Comparison of ENCODE assay signal across 28 cellular contexts in genomic region chr15:83644453-83644852, GRCh38. TPM values are rescaled to one million over a fixed set of nuclear protein-coding genes. Genes with fewer than 3 reads are reported as not detected.
A peak's percentile ranks its signal among the peaks of the same experiment; 100 is the strongest.
DNase-seq lines count a peak whose midpoint lies in the region; ATAC-seq, FAIRE-seq and TF ChIP-seq lines count a peak whose summit lies in the region.
"Had no signal": no experiment of that assay in that cellular context is flagged by ENCODE, and none has a peak within 500 bp of the region (broad histone marks: within the 10 kb centered on the region; RNA-seq: fewer than 3 reads in every experiment).

No MANE protein-coding gene starts in this region.

- no peak overlapping the region for H3K9ac ChIP-seq in HepG2 (ENCODE audit: insufficient read depth, low read depth, low read length)
- H3K9ac ChIP-seq in K562 (ENCODE audit: insufficient read depth in 1 of 2, low read depth in 2 of 2, low read length in 2 of 2): no peak overlapping the region
- no peak overlapping the region for H3K9ac ChIP-seq in endothelial cell of umbilical vein (replicated peaks; ENCODE audit: extremely low read depth, insufficient read depth, low read length)
- H3K9ac ChIP-seq: BLaER1 had no signal

- POLR2A ChIA-PET in HepG2 (lab: Yijun Ruan, JAX) (no interaction called here), K562 (lab: Yijun Ruan, JAX) (no interaction called here), endothelial cell of umbilical vein (lab: Charles Lee) (no interaction called here)

- TF ChIP-seq POLR2A in HepG2 (IDR thresholded peaks at IDR 0.05; ENCODE audit: insufficient read depth in 1 of 2, low read depth in 2 of 2, low read length in 2 of 2): no peak
- TF ChIP-seq POLR2A in right lobe of liver (IDR thresholded peaks at IDR 0.05): no peak
- no peak for TF ChIP-seq POLR2A in K562 (conservative IDR thresholded peaks at IDR 0.05)
- no peak for TF ChIP-seq POLR2A in endothelial cell of umbilical vein (IDR thresholded peaks at IDR 0.05; ENCODE audit: low read depth, low read length)

- intact Hi-C loops in HepG2 (cut with micrococcal nuclease; ENCODE audit: unreplicated experiment): no loop called here
- intact Hi-C loops in right lobe of liver (cut with DNase I): no loop called here
- intact Hi-C loops in K562 (cut with micrococcal nuclease): no loop called here
- intact Hi-C loops in endothelial cell of umbilical vein (cut with micrococcal nuclease): no loop called here
- intact Hi-C loops in head of caudate nucleus (cut with DNase I): no loop called here

- no peaks in the 10 kb centered on the region; a peak in 2 of 5 replicates for H3K27me3 ChIP-seq in HepG2 (ENCODE audit: control insufficient read depth in 1 of 2, insufficient read depth in 2 of 2, low read length in 2 of 2)
- H3K27me3 ChIP-seq in right lobe of liver: no peaks in the 10 kb centered on the region
- peaks cover 3 to 14% of the 10 kb centered on the region in 2 experiments; a peak in 4 of 5 replicates for H3K27me3 ChIP-seq in K562 (ENCODE audit: control insufficient read depth in 2 of 2, insufficient read depth in 2 of 2, low read length in 2 of 2)
- H3K27me3 ChIP-seq in endothelial cell of umbilical vein (ENCODE audit: control insufficient read depth in 2 of 2, insufficient read depth in 2 of 2, low read length in 2 of 2): no peaks in the 10 kb centered on the region
- H3K27me3 ChIP-seq: BLaER1 had no signal

- H3K9me1 ChIP-seq in K562 (ENCODE audit: control insufficient read depth, insufficient read depth, low read length): no peaks in the 10 kb centered on the region
- no peaks in the 10 kb centered on the region for H3K9me1 ChIP-seq in endothelial cell of umbilical vein (replicated peaks; ENCODE audit: control insufficient read depth, extremely low read depth, insufficient read depth, low read length)

- no peaks in the 10 kb centered on the region for H3K79me2 ChIP-seq in HepG2 (ENCODE audit: insufficient read depth, low read length)
- no peaks in the 10 kb centered on the region for H3K79me2 ChIP-seq in K562 (ENCODE audit: control insufficient read depth, insufficient read depth, low read length)
- H3K79me2 ChIP-seq in endothelial cell of umbilical vein (ENCODE audit: control insufficient read depth, insufficient read depth, low read length): no peaks in the 10 kb centered on the region

- BruUV-seq in HepG2 (replicated peaks; lab: Mats Ljungman, UMichigan) (no TSS peak), K562 (replicated peaks; lab: Mats Ljungman, UMichigan) (no TSS peak), endothelial cell of umbilical vein (replicated peaks; lab: Mats Ljungman, UMichigan) (no TSS peak)

- H2AFZ ChIP-seq in HepG2 (ENCODE audit: low read length) (no peak overlapping the region), K562 (ENCODE audit: low read depth, low read length) (no peak overlapping the region), endothelial cell of umbilical vein (ENCODE audit: low read depth, low read length) (no peak overlapping the region)

- no peak for ATAC-seq in HepG2
- ATAC-seq in right lobe of liver: no peak
- no peak for ATAC-seq in K562
- ATAC-seq in GM21423 (IDR thresholded peaks at IDR 0.05; ENCODE audit: unreplicated experiment): no peak
- ATAC-seq: GM12878 had no signal

- H3K4me2 ChIP-seq in HepG2 (ENCODE audit: low read depth, low read length) (no peak overlapping the region), K562 (ENCODE audit: insufficient read depth, low read length) (no peak overlapping the region), endothelial cell of umbilical vein (ENCODE audit: insufficient read depth, low read length) (no peak overlapping the region)
- H3K4me2 ChIP-seq: BLaER1 had no signal

- CTCF ChIA-PET in HepG2 (lab: Yijun Ruan, JAX; ENCODE audit: low intra/inter-chr PET ratio, low total read pairs) (no interaction called here), K562 (lab: Yijun Ruan, JAX; ENCODE audit: low intra/inter-chr PET ratio) (no interaction called here), endothelial cell of umbilical vein (lab: Charles Lee) (no interaction called here)

- H3K27ac ChIP-seq in HepG2 (ENCODE audit: extremely low read length, insufficient read depth, low read length): no peak overlapping the region
- H3K27ac ChIP-seq in right lobe of liver: no peak overlapping the region
- no peak overlapping the region for H3K27ac ChIP-seq in K562 (ENCODE audit: extremely low read depth, low read depth, low read length)
- no peak overlapping the region for H3K27ac ChIP-seq in endothelial cell of umbilical vein (ENCODE audit: insufficient read depth, low read depth, low read length)
- H3K27ac ChIP-seq: 22Rv1, BLaER1 had no signal

- H3K36me3 ChIP-seq in HepG2 (replicated peaks in 1 of 2; ENCODE audit: control insufficient read depth in 1 of 2, insufficient read depth in 2 of 2, low read length in 2 of 2): no peaks in the 10 kb centered on the region
- H3K36me3 ChIP-seq in right lobe of liver: no peaks in the 10 kb centered on the region
- no peaks in the 10 kb centered on the region for H3K36me3 ChIP-seq in K562 (ENCODE audit: control insufficient read depth, insufficient read depth, low read length)
- no peaks in the 10 kb centered on the region for H3K36me3 ChIP-seq in endothelial cell of umbilical vein (ENCODE audit: control insufficient read depth in 2 of 2, extremely low read depth in 1 of 2, insufficient read depth in 2 of 2, low read length in 2 of 2)
- H3K36me3 ChIP-seq: BE2C, BLaER1 had no signal

- TF ChIP-seq EP300 in HepG2 (IDR thresholded peaks at IDR 0.05; ENCODE audit: low read depth in 2 of 2, low read length in 2 of 2): no peak
- no peak for TF ChIP-seq EP300 in HepG2 (CRISPR knock-in tag; IDR thresholded peaks at IDR 0.05; ENCODE audit: borderline replicate concordance)
- no peak for TF ChIP-seq EP300 in K562 (IDR thresholded peaks at IDR 0.05; ENCODE audit: low read length)

- peak; percentile 7 for DNase-seq in DMS53 (lab: John Stamatoyannopoulos, UW)
- no peak for DNase-seq in DMS53 treated with DMSO at 0.1 percent for 48 hours (lab: John Stamatoyannopoulos, UW; ENCODE audit: unreplicated experiment)
- no peak for DNase-seq in HepG2 (ENCODE audit: low spot score)
- DNase-seq in right lobe of liver: no peak
- no peak for DNase-seq in K562 (ENCODE audit: extremely low read depth in 1 of 4, low spot score in 3 of 4)
- DNase-seq in endothelial cell of umbilical vein (ENCODE audit: low read depth, low spot score): no peak
- no peak for DNase-seq in head of caudate nucleus
- DNase-seq: ACHN; BE2C; C1 segment of cervical spinal cord; CD4-positive, alpha-beta memory T cell; CD4-positive, CD25-positive, alpha-beta regulatory T cell; CD8-positive, alpha-beta memory T cell; COR-L47; DMS 273 treated with DMSO at 0.1 percent for 48 hours; DMS153; DMS79; DND-41; EL; GDM1 had no signal

- TF ChIP-seq CTCF in HepG2 (CRISPR knock-in tag; IDR thresholded peaks at IDR 0.05) (no peak), right lobe of liver (IDR thresholded peaks at IDR 0.05) (no peak), K562 (IDR thresholded peaks at IDR 0.05 in 2 of 3, conservative IDR thresholded peaks at IDR 0.05 in 1 of 3; ENCODE audit: insufficient read depth in 2 of 3, low read depth in 1 of 3, low read length in 3 of 3) (no peak), endothelial cell of umbilical vein (IDR thresholded peaks at IDR 0.05; ENCODE audit: extremely low read depth in 1 of 2, insufficient read depth in 1 of 2, low read depth in 1 of 2, low read length in 2 of 2) (no peak)

- no peak for TF ChIP-seq RAD21 in HepG2 (CRISPR knock-in tag; IDR thresholded peaks at IDR 0.05)
- TF ChIP-seq RAD21 in K562 (CRISPR knock-in tag; conservative IDR thresholded peaks at IDR 0.05 in 1 of 2, IDR thresholded peaks at IDR 0.05 in 1 of 2): no peak

- WGBS in HepG2 (ENCODE audit: low lambda C conversion rate): 6% methylated on average over 1 of the region's 1 CpG
- WGBS in right lobe of liver (ENCODE audit: insufficient coverage, low coverage, low lambda C conversion rate, missing lambda C conversion rate): 64% methylated on average over 1 of the region's 1 CpG
- 7% methylated on average over 1 of the region's 1 CpG for WGBS in K562 (ENCODE audit: insufficient coverage, low coverage, missing lambda C conversion rate)

- H3K4me1 ChIP-seq in HepG2 (ENCODE audit: insufficient read depth, low read length) (no peaks in the 10 kb centered on the region), right lobe of liver (no peaks in the 10 kb centered on the region), K562 (replicated peaks in 1 of 2; ENCODE audit: control insufficient read depth in 2 of 2, insufficient read depth in 2 of 2, low read length in 2 of 2) (no peaks in the 10 kb centered on the region), endothelial cell of umbilical vein (ENCODE audit: control insufficient read depth, extremely low read depth, insufficient read depth, low read length) (no peaks in the 10 kb centered on the region)
- H3K4me1 ChIP-seq: BE2C, BLaER1 had no signal

- H3K4me3 ChIP-seq in HepG2 (replicated peaks in 1 of 3; ENCODE audit: insufficient read depth in 1 of 3, low read depth in 2 of 3, low read length in 3 of 3) (no peak overlapping the region), right lobe of liver (no peak overlapping the region), K562 (no peak overlapping the region), endothelial cell of umbilical vein (replicated peaks in 1 of 3; ENCODE audit: insufficient read depth in 1 of 3, low read depth in 1 of 3, low read length in 3 of 3) (no peak overlapping the region)
- H3K4me3 ChIP-seq: BLaER1, GM12878 had no signal

- no peak for FAIRE-seq in HepG2 (lab: Jason Lieb, UNC)
- no peak for FAIRE-seq in K562 (lab: Jason Lieb, UNC)
- FAIRE-seq in endothelial cell of umbilical vein (lab: Jason Lieb, UNC): no peak
- FAIRE-seq: GM12878, GM12892, GM18507 had no signal

- dilution Hi-C loops in endothelial cell of umbilical vein (cut with MboI; ENCODE audit: extremely low pct_ligation_motif_present, low sequenced_read_pairs): no loop called here

- H3K9me3 ChIP-seq in HepG2 (ENCODE audit: low read length) (no peaks in the 10 kb centered on the region; the same call in 1 of the 2 replicates), right lobe of liver (peaks cover 0 to 2% (median 0%) of the 10 kb centered on the region in 4 donors), K562 (replicated peaks; ENCODE audit: control insufficient read depth, insufficient read depth, low read depth, low read length) (no peaks in the 10 kb centered on the region), endothelial cell of umbilical vein (replicated peaks; ENCODE audit: control insufficient read depth, insufficient read depth, low read length) (no peaks in the 10 kb centered on the region)
- H3K9me3 ChIP-seq: BE2C had no signal

- H4K20me1 ChIP-seq in HepG2 (ENCODE audit: insufficient read depth, low read length) (no peaks in the 10 kb centered on the region), K562 (replicated peaks; ENCODE audit: control insufficient read depth, insufficient read depth, low read length) (no peaks in the 10 kb centered on the region), endothelial cell of umbilical vein (replicated peaks; ENCODE audit: control insufficient read depth, extremely low read depth, insufficient read depth, low read length) (no peaks in the 10 kb centered on the region)
- H4K20me1 ChIP-seq: BLaER1 had no signal

- in situ Hi-C loops in HepG2 (cut with HindIII; ENCODE audit: extremely low pct_ligation_motif_present, low pct_unique_long_range_greater_than_20kb) (no loop called here), K562 (cut with MboI) (no loop called here)

RNA-seq across cellular contexts. Expression of gene ADAMTSL3, which starts 9.5 kb away (rescaled TPM):
- total RNA-seq in HepG2 (2016; rRNA removed; fragmentation: Illumina TruSeq; extraction: Trizol) (0.09 TPM in 1 of 2 replicates, not detected in the other), right lobe of liver (10 to 100 TPM in 4 of 6 experiments, 1 to 10 TPM in 2; 7.5 to 28.7 (median 14.0) TPM), K562 (2014; rRNA removed) (0.05 TPM in 1 of 2 replicates, not detected in the other), K562 (2014; rRNA removed; fragmentation: Illumina TruSeq; extraction: Trizol) (0.18 TPM in 1 of 2 replicates, not detected in the other), K562 (2015; rRNA removed; fragmentation: Illumina TruSeq; extraction: Trizol) (0.23 TPM in 1 of 2 replicates, not detected in the other), K562 (2021) (0.07 and 0.09 TPM in 2 replicates), endothelial cell of umbilical vein (not detected in 2 replicates)
- not detected in 2 replicates for total RNA-seq in HepG2 (2016; cell fraction: cytosol; rRNA removed; fragmentation: Illumina TruSeq; extraction: Trizol; ENCODE audit: low read depth)
- total RNA-seq in HepG2 (2016; cell fraction: insoluble cytoplasmic fraction; rRNA removed; fragmentation: Illumina TruSeq; extraction: Trizol): 0.10 and 0.24 TPM in 2 replicates
- total RNA-seq in HepG2 (2016; cell fraction: membrane; rRNA removed; fragmentation: Illumina TruSeq; extraction: Trizol): 0.03 TPM in 1 of 2 replicates, not detected in the other
- 0.16 and 0.19 TPM in 2 replicates for total RNA-seq in HepG2 (2016; cell fraction: nucleus; rRNA removed; fragmentation: Illumina TruSeq; extraction: Trizol)
- polyA plus RNA-seq in HepG2 (2011; rRNA removed) (0.01 and 0.04 TPM in 2 replicates), K562 (2011; rRNA removed) (0.01 TPM in 2 replicates), K562 (2014; fragmentation: Illumina TruSeq; extraction: Trizol) (0.09 and 0.28 TPM in 2 replicates), K562 (2014; fragmentation: Nextera tagmentation; extraction: Ambion mirVana) (under 1 TPM in 1 of 2 experiments, not detected in 1; 0.01 TPM), K562 (2014; rRNA removed) (0.01 TPM in 1 of 2 replicates, not detected in the other), endothelial cell of umbilical vein (not detected in 2 replicates)
- 0.01 and 0.05 TPM in 2 replicates for polyA plus RNA-seq in HepG2 (2011; cell fraction: cytosol; rRNA removed)
- not detected in 2 replicates for polyA plus RNA-seq in HepG2 (2011; cell fraction: nucleus; rRNA removed)
- polyA plus RNA-seq in HepG2 (2012): 0.04 and 0.11 TPM in 2 replicates
- 0.02 TPM in 1 of 2 replicates, not detected in the other for polyA plus RNA-seq in HepG2 (2016; cell fraction: cytosol; fragmentation: Illumina TruSeq; extraction: Trizol; ENCODE audit: low read depth)
- polyA plus RNA-seq in HepG2 (2016; cell fraction: insoluble cytoplasmic fraction; fragmentation: Illumina TruSeq; extraction: Trizol; ENCODE audit: low read depth): 0.07 TPM in 1 of 2 replicates, not detected in the other
- 0.13 TPM in 1 of 2 replicates, not detected in the other for polyA plus RNA-seq in HepG2 (2016; cell fraction: membrane; fragmentation: Illumina TruSeq; extraction: Trizol; ENCODE audit: low read depth)
- polyA plus RNA-seq in HepG2 (2016; cell fraction: nucleus; fragmentation: Illumina TruSeq; extraction: Trizol; ENCODE audit: insufficient read depth, low read depth): 0.12 TPM in 1 of 2 replicates, not detected in the other
- polyA minus RNA-seq in HepG2 (2011; rRNA and poly(A)+ RNA removed; ENCODE audit: low replicate concordance): 0.06 TPM in 1 of 2 replicates, not detected in the other
- not detected in 2 replicates for polyA minus RNA-seq in HepG2 (2011; cell fraction: cytosol; rRNA and poly(A)+ RNA removed)
- not detected in 2 replicates for polyA minus RNA-seq in HepG2 (2011; cell fraction: nucleus; rRNA and poly(A)+ RNA removed)
- 0.05 and 0.44 TPM in 2 replicates for total RNA-seq in K562 (2011; cell fraction: chromatin; rRNA removed; ENCODE audit: low replicate concordance)
- under 0.01 TPM in 2 replicates for total RNA-seq in K562 (2011; cell fraction: nucleolus; rRNA removed)
- total RNA-seq in K562 (2011; cell fraction: nucleoplasm; rRNA removed): not detected in 2 replicates
- polyA plus RNA-seq in K562 (2011; cell fraction: cytosol; rRNA removed): not detected in 2 replicates
- 0.06 TPM in 1 of 2 replicates, not detected in the other for polyA plus RNA-seq in K562 (2011; cell fraction: nucleus; rRNA removed)
- polyA plus RNA-seq in K562 (2012): 0.01 and 0.15 TPM in 2 replicates
- 0.04 TPM in 1 of 2 replicates, not detected in the other for polyA minus RNA-seq in K562 (2011; rRNA and poly(A)+ RNA removed)
- polyA minus RNA-seq in K562 (2011; cell fraction: cytosol; rRNA and poly(A)+ RNA removed): not detected in 2 replicates
- polyA minus RNA-seq in K562 (2011; cell fraction: nucleus; rRNA and poly(A)+ RNA removed): 0.11 TPM in 1 of 2 replicates, not detected in the other
- polyA plus RNA-seq in endothelial cell of umbilical vein (2011; cell fraction: cytosol; rRNA removed): not detected in 2 replicates
- 0.03 TPM in 1 of 2 replicates, not detected in the other for polyA plus RNA-seq in endothelial cell of umbilical vein (2011; cell fraction: nucleus; rRNA removed)
- not detected in 2 replicates for polyA plus RNA-seq in endothelial cell of umbilical vein (2012)
- not detected in 2 replicates for polyA minus RNA-seq in endothelial cell of umbilical vein
- not detected for polyA minus RNA-seq in endothelial cell of umbilical vein (2011; cell fraction: cytosol; rRNA and poly(A)+ RNA removed)
- not detected in 2 replicates for polyA minus RNA-seq in endothelial cell of umbilical vein (2011; cell fraction: nucleus; rRNA and poly(A)+ RNA removed)
- total RNA-seq: A172; CD4-positive, alpha-beta memory T cell; CD4-positive, CD25-positive, alpha-beta regulatory T cell; CD8-positive, alpha-beta memory T cell had no signal
- polyA plus RNA-seq: CD14-positive monocyte; CD4-positive, alpha-beta memory T cell; CD4-positive, CD25-positive, alpha-beta regulatory T cell; CD8-positive, alpha-beta memory T cell had no signal
